17 cellular contexts compared by ENCODE assay signal in genomic region chr1:201984446-201984845, GRCh38. TPM values are rescaled to one million over a fixed set of nuclear protein-coding genes. Genes with fewer than 3 reads are reported as not detected.
A peak's percentile ranks its signal among the peaks of the same experiment; 100 is the strongest.
DNase-seq lines count a peak whose midpoint lies in the region; ATAC-seq and TF ChIP-seq lines count a peak whose summit lies in the region.
"Had no signal": no experiment of that assay in that cellular context is flagged by ENCODE, and none has a peak within 500 bp of the region (broad histone marks: within the 10 kb centered on the region; RNA-seq: fewer than 3 reads in every experiment).

No MANE protein-coding gene starts in this region.

- H3K4me3 Mint-ChIP-seq in activated T-helper 17 cell treated with anti-CD3 and anti-CD28 coated beads, Interleukin-2, amount 50 U/mL, for 72 hours: peak overlapping the region; percentile 96
- peak overlapping the region; percentile 97 for H3K4me3 Mint-ChIP-seq in mesothelial cell of epicardium

- no peak for TF ChIP-seq POLR2A in GM18505 (IDR thresholded peaks at IDR 0.05; ENCODE audit: borderline replicate concordance, extremely low read depth, insufficient read depth, insufficient read length)

- H3K4me3 ChIP-seq in ACC112 (ENCODE audit: low read depth, low read length) (peak overlapping the region; percentile 98), mucosa of descending colon (no peak overlapping the region)

- peaks cover 10% of the 10 kb centered on the region for H3K4me1 ChIP-seq in ACC112 (ENCODE audit: control insufficient read depth, insufficient read depth, low read length, unreplicated experiment)
- peaks cover 4% of the 10 kb centered on the region for H3K4me1 ChIP-seq in mucosa of descending colon (ENCODE audit: low read depth)

- H3K9me3 ChIP-seq in mucosa of descending colon: no peaks in the 10 kb centered on the region
- H3K9me3 ChIP-seq: psoas muscle, tibial artery had no signal

- H3K36me3 ChIP-seq in ACC112 (ENCODE audit: insufficient read depth, low read length) (peaks cover 6% of the 10 kb centered on the region; the same call in 1 of the 2 replicates), mucosa of descending colon (ENCODE audit: low read depth) (no peaks in the 10 kb centered on the region)

- H3K79me2 ChIP-seq in ACC112 (ENCODE audit: control insufficient read depth, insufficient read depth, low read length, unreplicated experiment): peaks cover 24% of the 10 kb centered on the region

- DNase-seq in Caki2 (ENCODE audit: low read depth) (peak; percentile 16), mesothelial cell of epicardium (ENCODE audit: low spot score in 2 of 2, unreplicated experiment in 2 of 2) (no peak), NCI-H2171 treated with DMSO at 0.1 percent for 48 hours (lab: John Stamatoyannopoulos, UW) (no peak), mucosa of descending colon (no peak)
- DNase-seq: activated CD4-positive, alpha-beta T cell treated with anti-CD3 and anti-CD28 coated beads, Interleukin-2, amount 10 ng/mL, durations not matched to agents 7 days and 5 days; activated effector memory CD4-positive, alpha-beta T cell treated with anti-CD3 and anti-CD28 coated beads, Interleukin-2, amount 50 U/mL, for 16 hours; effector CD4-positive, alpha-beta T cell; GDM1; NCI-H1417; psoas muscle; tibial artery had no signal

- intact Hi-C loops in mucosa of descending colon (cut with DNase I, micrococcal nuclease): no loop called here

- no peak overlapping the region for H3K27ac ChIP-seq in ACC112 (ENCODE audit: low read depth, low read length)
- H3K27ac ChIP-seq: psoas muscle, tibial artery had no signal

- H2AFZ ChIP-seq in ACC112 (ENCODE audit: low read length, unreplicated experiment): no peak overlapping the region

- no peak for ATAC-seq in activated T-helper 17 cell treated with anti-CD3 and anti-CD28 coated beads, Interleukin-2, amount 50 U/mL, for 72 hours (replicated peaks)
- ATAC-seq in mucosa of descending colon (no peak), GM18505 (IDR thresholded peaks at IDR 0.05; ENCODE audit: unreplicated experiment) (no peak), GM18498 (IDR thresholded peaks at IDR 0.05; ENCODE audit: unreplicated experiment) (no peak)
- ATAC-seq: Panc1, psoas muscle had no signal

- no peaks in the 10 kb centered on the region for H3K27me3 ChIP-seq in ACC112 (ENCODE audit: insufficient read depth, low read length)
- H3K27me3 ChIP-seq: tibial artery had no signal

- peaks cover 23% of the 10 kb centered on the region for H3K36me3 Mint-ChIP-seq in activated T-helper 17 cell treated with anti-CD3 and anti-CD28 coated beads, Interleukin-2, amount 50 U/mL, for 72 hours (ENCODE audit: low read depth)
- H3K36me3 Mint-ChIP-seq in mesothelial cell of epicardium: peaks cover 5% of the 10 kb centered on the region

- in situ Hi-C loops in Caki2 (cut with HindIII; ENCODE audit: low pct_unique_long_range_greater_than_20kb, low sequenced_read_pairs): no loop called here

- H3K27me3 Mint-ChIP-seq in activated T-helper 17 cell treated with anti-CD3 and anti-CD28 coated beads, Interleukin-2, amount 50 U/mL, for 72 hours: no peaks in the 10 kb centered on the region
- H3K27me3 Mint-ChIP-seq in mesothelial cell of epicardium (ENCODE audit: low read depth): no peaks in the 10 kb centered on the region

- H3K9me3 Mint-ChIP-seq in activated T-helper 17 cell treated with anti-CD3 and anti-CD28 coated beads, Interleukin-2, amount 50 U/mL, for 72 hours: no peaks in the 10 kb centered on the region
- H3K9me3 Mint-ChIP-seq in mesothelial cell of epicardium: no peaks in the 10 kb centered on the region
- H3K9me3 Mint-ChIP-seq: activated CD4-positive, alpha-beta T cell treated with anti-CD3 and anti-CD28 coated beads, Interleukin-2, amount 10 ng/mL, durations not matched to agents 7 days and 5 days had no signal

- no peak for TF ChIP-seq CTCF in mesothelial cell of epicardium (IDR thresholded peaks at IDR 0.05; ENCODE audit: unreplicated experiment)
- TF ChIP-seq CTCF in mucosa of descending colon (IDR thresholded peaks at IDR 0.05): no peak

- H3K4me1 Mint-ChIP-seq in activated T-helper 17 cell treated with anti-CD3 and anti-CD28 coated beads, Interleukin-2, amount 50 U/mL, for 72 hours: peaks cover 19% of the 10 kb centered on the region
- peaks cover 44% of the 10 kb centered on the region for H3K4me1 Mint-ChIP-seq in mesothelial cell of epicardium

- no peak overlapping the region for H3K27ac Mint-ChIP-seq in activated T-helper 17 cell treated with anti-CD3 and anti-CD28 coated beads, Interleukin-2, amount 50 U/mL, for 72 hours
- H3K27ac Mint-ChIP-seq in mesothelial cell of epicardium: peak overlapping the region; percentile 98
- H3K27ac Mint-ChIP-seq: activated CD4-positive, alpha-beta T cell treated with anti-CD3 and anti-CD28 coated beads, Interleukin-2, amount 10 ng/mL, durations not matched to agents 7 days and 5 days had no signal

RNA-seq across cellular contexts. Expression of gene RNPEP, which starts 2.0 kb away (rescaled TPM):
- 139 and 146 TPM in 2 replicates for total RNA-seq in Caki2 (2014; rRNA removed; shearing (Covaris generic); ENCODE audit: low replicate concordance)
- 10 to 100 TPM; 36.9 to 39.8 TPM for total RNA-seq in activated T-helper 17 cell treated with anti-CD3 and anti-CD28 coated beads, Interleukin-2, amount 50 U/mL, for 72 hours
- total RNA-seq in mesothelial cell of epicardium (76.6 to 84.3 TPM (median 79.3 TPM) in 3 replicates), mucosa of descending colon (100 to 1,000 TPM in 2 of 3 donors, 10 to 100 TPM in 1; 71.5 to 151 (median 132) TPM)

RNA-seq across cellular contexts. Expression of gene ELF3, which starts 25.9 kb away (rescaled TPM):
- 251 and 255 TPM in 2 replicates for total RNA-seq in Caki2 (2014; rRNA removed; shearing (Covaris generic); ENCODE audit: low replicate concordance)
- under 1 TPM; 0.32 to 0.64 TPM for total RNA-seq in activated T-helper 17 cell treated with anti-CD3 and anti-CD28 coated beads, Interleukin-2, amount 50 U/mL, for 72 hours
- 111 to 112 TPM (median 112 TPM) in 3 replicates for total RNA-seq in mesothelial cell of epicardium
- 1,000 to 10,000 TPM in 2 of 3 donors, 100 to 1,000 TPM in 1; 623 to 1,741 (median 1,105) TPM for total RNA-seq in mucosa of descending colon

RNA-seq across cellular contexts. Expression of gene TIMM17A, which starts 29.1 kb away (rescaled TPM):
- 48.8 and 56.4 TPM in 2 replicates for total RNA-seq in Caki2 (2014; rRNA removed; shearing (Covaris generic); ENCODE audit: low replicate concordance)
- total RNA-seq in activated T-helper 17 cell treated with anti-CD3 and anti-CD28 coated beads, Interleukin-2, amount 50 U/mL, for 72 hours: 10 to 100 TPM; 40.5 to 93.4 TPM
- total RNA-seq in mesothelial cell of epicardium (42.6 to 46.5 TPM (median 46.3 TPM) in 3 replicates), mucosa of descending colon (10 to 100 TPM; 41.1 to 59.5 (median 49.9) TPM)

RNA-seq across cellular contexts. Expression of gene LMOD1, which starts 38.1 kb away (rescaled TPM):
- not detected in 2 replicates for total RNA-seq in Caki2 (2014; rRNA removed; shearing (Covaris generic); ENCODE audit: low replicate concordance)
- not detected for total RNA-seq in activated T-helper 17 cell treated with anti-CD3 and anti-CD28 coated beads, Interleukin-2, amount 50 U/mL, for 72 hours
- total RNA-seq in mesothelial cell of epicardium: 4.8 to 5.6 TPM (median 5.4 TPM) in 3 replicates
- total RNA-seq in mucosa of descending colon: 100 to 1,000 TPM in 1 of 3 donors, 10 to 100 TPM in 2; 11.6 to 442 (median 37.4) TPM
- total RNA-seq: activated CD4-positive, alpha-beta T cell treated with anti-CD3 and anti-CD28 coated beads, Interleukin-2, amount 10 ng/mL, durations not matched to agents 7 days and 5 days; NCI-H460 had no signal

Comparison
In these comparisons a context has a peak if more than half of its experiments do, and no peak if none do; other contexts are left out.
1. RNA of gene ELF3, which starts 25.9 kb away (total RNA-seq): 623 to 1,741 TPM in mucosa of descending colon, 251 to 255 TPM in Caki2 and 111 to 112 TPM in mesothelial cell of epicardium; 0.32 to 0.64 TPM in activated T-helper 17 cell treated with anti-CD3 and anti-CD28 coated beads, Interleukin-2, amount 50 U/mL, for 72 hours; every median in the first group is over 10 times any median in the second.